19 cellular contexts compared by ENCODE assay signal in the genomic region with DNA sequence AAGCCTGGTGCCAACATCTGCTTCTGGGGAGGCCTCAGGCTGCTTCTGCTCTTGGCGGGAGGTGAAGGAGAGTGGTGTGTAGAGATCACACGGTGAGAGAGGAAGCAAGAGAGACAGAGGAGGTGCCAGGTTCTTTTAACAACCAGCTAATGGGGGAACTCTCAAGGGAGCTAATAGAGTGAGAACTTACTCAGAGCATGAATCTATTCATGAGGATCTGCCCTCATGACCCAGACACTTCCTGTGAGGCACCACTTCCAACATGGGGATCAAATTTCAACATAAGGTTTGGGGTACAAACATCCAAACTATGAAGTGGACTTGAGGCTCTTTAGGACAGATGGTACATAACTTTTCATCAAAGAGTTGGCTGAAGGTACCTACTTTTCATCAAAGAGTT. TPM values are rescaled to one million over a fixed set of nuclear protein-coding genes. Genes with fewer than 3 reads are reported as not detected.
A peak's percentile ranks its signal among the peaks of the same experiment; 100 is the strongest.
DNase-seq lines count a peak whose midpoint lies in the region; ATAC-seq and TF ChIP-seq lines count a peak whose summit lies in the region.
"Had no signal": no experiment of that assay in that cellular context is flagged by ENCODE, and none has a peak within 500 bp of the region (broad histone marks: within the 10 kb centered on the region; RNA-seq: fewer than 3 reads in every experiment).

No MANE protein-coding gene starts in this region.

- no peak for ATAC-seq in GM21723 (IDR thresholded peaks at IDR 0.05; ENCODE audit: unreplicated experiment)
- ATAC-seq: HepG2 had no signal

- H3K4me3 ChIP-seq in CD8-positive, alpha-beta memory T cell (ENCODE audit: low read length), result no peak overlapping the region
- H3K4me3 ChIP-seq: SJCRH30 had no signal

- H3K36me3 Mint-ChIP-seq in endothelial cell (ENCODE audit: low read depth, unreplicated experiment) (no peaks in the 10 kb centered on the region), nephron (ENCODE audit: low read depth) (no peaks in the 10 kb centered on the region)
- H3K36me3 Mint-ChIP-seq in CD8-positive, alpha-beta memory T cell, result peaks cover 0 to 3% (median 2%) of the 10 kb centered on the region in 3 donors

- CTCF ChIA-PET in CD8-positive, alpha-beta memory T cell (lab: Charles Lee), result no interaction called here

- DNase-seq in EH (ENCODE audit: low read depth) (peak; percentile 47), LHCN-M2 (ENCODE audit: low read depth) (peak; percentile 64), endothelial cell (ENCODE audit: low spot score) (no peak), NCI-H446 treated with DMSO at 0.1 percent for 48 hours (lab: John Stamatoyannopoulos, UW) (no peak)
- DNase-seq in CD8-positive, alpha-beta memory T cell, result no peak
- no peak for DNase-seq in stimulated activated CD8-positive, alpha-beta memory T cell treated with anti-CD3 and anti-CD28 coated beads, Interleukin-4, amount 100 ng/mL, for 48 hours
- DNase-seq: DMS153; NCI-H1436; NCI-H2081 treated with DMSO at 0.1 percent for 48 hours; NCI-H2227 treated with DMSO at 0.1 percent for 48 hours; NCI-H526; NK-92 treated with Interleukin-12 subunit alpha and Interleukin-12 subunit beta, amount 100 ng/mL, for 24 hours; OCI-M1; SW 1271 had no signal

- peaks cover 7% of the 10 kb centered on the region for H3K4me1 Mint-ChIP-seq in endothelial cell (ENCODE audit: unreplicated experiment)
- H3K4me1 Mint-ChIP-seq in nephron, result peaks cover 28% of the 10 kb centered on the region
- H3K4me1 Mint-ChIP-seq in CD8-positive, alpha-beta memory T cell, result peaks cover 7 to 10% (median 9%) of the 10 kb centered on the region in 3 donors

- H3K27ac Mint-ChIP-seq in endothelial cell (ENCODE audit: unreplicated experiment), result peak overlapping the region; percentile 58
- H3K27ac Mint-ChIP-seq in nephron, result peak overlapping the region; percentile 62 to 85 (median 71)
- H3K27ac Mint-ChIP-seq in CD8-positive, alpha-beta memory T cell, result no peak overlapping the region

- no peak overlapping the region for H3K27ac ChIP-seq in CD8-positive, alpha-beta memory T cell (ENCODE audit: low read depth, low read length)
- H3K27ac ChIP-seq: RWPE1, SJCRH30 had no signal

- no peaks in the 10 kb centered on the region for H3K36me3 ChIP-seq in CD8-positive, alpha-beta memory T cell (ENCODE audit: insufficient read depth, low read length)
- H3K36me3 ChIP-seq: SJCRH30 had no signal

- TF ChIP-seq CTCF in endothelial cell (IDR thresholded peaks at IDR 0.05; ENCODE audit: unreplicated experiment), result no peak
- no peak for TF ChIP-seq CTCF in nephron (IDR thresholded peaks at IDR 0.05; ENCODE audit: unreplicated experiment in 3 of 3)

- POLR2A ChIA-PET in CD8-positive, alpha-beta memory T cell (lab: Charles Lee), result no interaction called here

- no peaks in the 10 kb centered on the region for H3K9me3 ChIP-seq in CD8-positive, alpha-beta memory T cell (ENCODE audit: low read length)
- H3K9me3 ChIP-seq: SJCRH30 had no signal

- H3K9me3 Mint-ChIP-seq in endothelial cell (ENCODE audit: unreplicated experiment), result no peaks in the 10 kb centered on the region
- peaks cover 7% of the 10 kb centered on the region for H3K9me3 Mint-ChIP-seq in nephron
- H3K9me3 Mint-ChIP-seq in CD8-positive, alpha-beta memory T cell, result no peaks in the 10 kb centered on the region

- peaks cover 7% of the 10 kb centered on the region for H3K4me1 ChIP-seq in CD8-positive, alpha-beta memory T cell (ENCODE audit: insufficient read depth, low read length)

- peaks cover 5% of the 10 kb centered on the region for H3K27me3 Mint-ChIP-seq in endothelial cell (ENCODE audit: unreplicated experiment)
- peaks cover 3% of the 10 kb centered on the region for H3K27me3 Mint-ChIP-seq in nephron (ENCODE audit: low read depth)
- peaks cover 14 to 24% of the 10 kb centered on the region in 2 donors for H3K27me3 Mint-ChIP-seq in CD8-positive, alpha-beta memory T cell

- H3K4me3 Mint-ChIP-seq in endothelial cell (ENCODE audit: unreplicated experiment) (no peak overlapping the region), nephron (no peak overlapping the region)
- H3K4me3 Mint-ChIP-seq in CD8-positive, alpha-beta memory T cell, result peak overlapping the region in 1 of 7 donors; percentile 1

- H3K27me3 ChIP-seq in CD8-positive, alpha-beta memory T cell (ENCODE audit: insufficient read depth, low read length, poor library complexity, severe bottlenecking), result no peaks in the 10 kb centered on the region
- H3K27me3 ChIP-seq: SJCRH30 had no signal

RNA-seq across cellular contexts. Expression of gene ZNF32, which starts 5.1 kb away (rescaled TPM):
- total RNA-seq in LHCN-M2 (2014; rRNA removed) (36.7 and 37.4 TPM in 2 replicates), endothelial cell (ENCODE audit: unreplicated experiment) (25.7 TPM)
- polyA plus RNA-seq in LHCN-M2 (2012), result 32.5 TPM
- total RNA-seq in CD8-positive, alpha-beta memory T cell, result 10 to 100 TPM; 17.4 to 17.7 TPM
- polyA plus RNA-seq in CD8-positive, alpha-beta memory T cell, result 86.3 TPM

RNA-seq across cellular contexts. Expression of gene ZNF485, which starts 47.5 kb away (rescaled TPM):
- total RNA-seq in LHCN-M2 (2014; rRNA removed), result 6.2 and 6.4 TPM in 2 replicates
- 1.7 TPM for polyA plus RNA-seq in LHCN-M2 (2012)
- 0.90 TPM for total RNA-seq in endothelial cell (ENCODE audit: unreplicated experiment)
- total RNA-seq in CD8-positive, alpha-beta memory T cell, result 1 to 10 TPM; 5.5 to 7.6 TPM
- polyA plus RNA-seq in CD8-positive, alpha-beta memory T cell, result 5.4 TPM

Comparison
In these comparisons a context has a peak if more than half of its experiments do, and no peak if none do; other contexts are left out.
1. DNase-seq: peak in EH (single experiment) and LHCN-M2 (single experiment); none in endothelial cell (single experiment), CD8-positive, alpha-beta memory T cell (0 of 5), NCI-H446 treated with DMSO at 0.1 percent for 48 hours (single experiment) and stimulated activated CD8-positive, alpha-beta memory T cell treated with anti-CD3 and anti-CD28 coated beads, Interleukin-4, amount 100 ng/mL, for 48 hours (single experiment).
2. H3K27ac Mint-ChIP-seq: peak in endothelial cell (single experiment) and nephron (3 of 3); none in CD8-positive, alpha-beta memory T cell (0 of 8).